Comparison of ENCODE assay signal across 8 cellular contexts in genomic region chr6:26122793-26123674, GRCh38. TPM values are rescaled to one million over a fixed set of nuclear protein-coding genes. Genes with fewer than 3 reads are reported as not detected.
A peak's percentile ranks its signal among the peaks of the same experiment; 100 is the strongest.
DNase-seq lines count a peak whose midpoint lies in the region; ATAC-seq and TF ChIP-seq lines count a peak whose summit lies in the region.

No MANE protein-coding gene starts in this region.

- H3K4me3 Mint-ChIP-seq in activated naive CD4-positive, alpha-beta T cell treated with anti-CD3 and anti-CD28 coated beads, Interleukin-2, amount 10 ng/mL, durations not matched to agents 7 days and 5 days = peak overlapping the region; percentile 99

- in situ Hi-C loops in SK-MEL-5 (cut with HindIII; ENCODE audit: low pct_unique_long_range_greater_than_20kb, low sequenced_read_pairs) = no loop called here

- no peak overlapping the region for H2BK12ac ChIP-seq in neuronal stem cell (ENCODE audit: low read length)

- H3K23ac ChIP-seq in neuronal stem cell (ENCODE audit: low read depth, low read length, poor library complexity) = peak overlapping the region; percentile 38

- peaks cover 2% of the 10 kb centered on the region for H3K9me3 Mint-ChIP-seq in activated naive CD4-positive, alpha-beta T cell treated with anti-CD3 and anti-CD28 coated beads, Interleukin-2, amount 10 ng/mL, durations not matched to agents 7 days and 5 days

- peak; percentile 46 for TF ChIP-seq EP300 in gastroesophageal sphincter (IDR thresholded peaks at IDR 0.05)

- H4K91ac ChIP-seq in neuronal stem cell (ENCODE audit: low read depth, low read length, poor library complexity) = no peak overlapping the region

- no peak overlapping the region for H3K4ac ChIP-seq in neuronal stem cell (ENCODE audit: low read length)

- H2AFZ ChIP-seq in neuronal stem cell (ENCODE audit: low read length) = peak overlapping the region; percentile 25

- H2AK5ac ChIP-seq in neuronal stem cell (ENCODE audit: low read depth, low read length) = no peak overlapping the region

- H3K27me3 ChIP-seq in gastroesophageal sphincter (no peaks in the 10 kb centered on the region), neuronal stem cell (ENCODE audit: control insufficient read depth in 3 of 3, insufficient read depth in 3 of 3, low read depth in 1 of 3, low read length in 3 of 3) (no peaks in the 10 kb centered on the region), subcutaneous abdominal adipose tissue (ENCODE audit: control insufficient read depth in 5 of 5, insufficient read depth in 4 of 5, low read length in 5 of 5) (no peaks in the 10 kb centered on the region)

- H2BK15ac ChIP-seq in neuronal stem cell (ENCODE audit: low read length) = no peak overlapping the region

- peak overlapping the region; percentile 92 for H2BK5ac ChIP-seq in neuronal stem cell (ENCODE audit: low read length)

- TF ChIP-seq CTCF in HFF-Myc (IDR thresholded peaks at IDR 0.05; ENCODE audit: low read depth, low read length, missing control alignments) (no peak), gastroesophageal sphincter (IDR thresholded peaks at IDR 0.05) (no peak)

- WGBS in gastroesophageal sphincter (ENCODE audit: low coverage in 1 of 2), 2 donors = 2% methylated on average over 19 to 25 of the region's 38 CpGs
- WGBS in neuronal stem cell (ENCODE audit: extremely low coverage in 2 of 2, insufficient read length in 2 of 2, insufficient replicate concordance in 1 of 2), 2 donors = no CpG with 5 or more reads among the region's 38 CpGs

- no peak overlapping the region for H2BK120ac ChIP-seq in neuronal stem cell (ENCODE audit: low read depth, low read length)

- peaks cover 39% of the 10 kb centered on the region for H3K4me1 Mint-ChIP-seq in activated naive CD4-positive, alpha-beta T cell treated with anti-CD3 and anti-CD28 coated beads, Interleukin-2, amount 10 ng/mL, durations not matched to agents 7 days and 5 days

- H3K27ac ChIP-seq in gastroesophageal sphincter (peak overlapping the region; percentile 93 to 99 (median 98)), neuronal stem cell (replicated peaks; ENCODE audit: low read length) (peak overlapping the region; percentile 83), subcutaneous abdominal adipose tissue (ENCODE audit: low read depth, low read length) (peak overlapping the region; percentile 77)

- H3K36me3 Mint-ChIP-seq in activated naive CD4-positive, alpha-beta T cell treated with anti-CD3 and anti-CD28 coated beads, Interleukin-2, amount 10 ng/mL, durations not matched to agents 7 days and 5 days = peaks cover 47% of the 10 kb centered on the region

- H3K36me3 ChIP-seq in gastroesophageal sphincter = peaks cover 0 to 4% of the 10 kb centered on the region in 2 donors
- H3K36me3 ChIP-seq in neuronal stem cell (replicated peaks in 1 of 2; ENCODE audit: control insufficient read depth in 2 of 2, insufficient read depth in 2 of 2, low read length in 2 of 2) = no peaks in the 10 kb centered on the region
- peaks cover 0 to 2% (median under 1%) of the 10 kb centered on the region in 5 donors for H3K36me3 ChIP-seq in subcutaneous abdominal adipose tissue (ENCODE audit: control insufficient read depth in 5 of 5, insufficient read depth in 5 of 5, low read length in 5 of 5)

- peaks cover 0 to 25% (median 11%) of the 10 kb centered on the region in 3 donors for H3K4me1 ChIP-seq in gastroesophageal sphincter
- H3K4me1 ChIP-seq in neuronal stem cell (ENCODE audit: control insufficient read depth in 2 of 2, insufficient read depth in 1 of 2, low read depth in 1 of 2, low read length in 2 of 2) = peaks cover 3 to 8% of the 10 kb centered on the region in 2 donors
- H3K4me1 ChIP-seq in subcutaneous abdominal adipose tissue (ENCODE audit: control insufficient read depth in 5 of 5, insufficient read depth in 5 of 5, low read length in 5 of 5) = peaks cover 0 to 41% (median 24%) of the 10 kb centered on the region in 5 donors

- TF ChIP-seq POLR2A in gastroesophageal sphincter (IDR thresholded peaks at IDR 0.05) = peak; percentile 77 to 82

- H3K9ac ChIP-seq in neuronal stem cell (ENCODE audit: low read depth, low read length, poor library complexity) = peak overlapping the region; percentile 89
- peak overlapping the region; percentile 47 to 97 (median 82) for H3K9ac ChIP-seq in subcutaneous abdominal adipose tissue (ENCODE audit: low read length in 5 of 5)

- H3K4me3 ChIP-seq in HFF-Myc (replicated peaks; ENCODE audit: low read depth, low read length) (peak overlapping the region; percentile 94), gastroesophageal sphincter (peak overlapping the region; percentile 79 to 92), neuronal stem cell (ENCODE audit: low read length in 2 of 2) (peak overlapping the region; percentile 91 to 92), subcutaneous abdominal adipose tissue (ENCODE audit: low read depth in 1 of 5, low read length in 5 of 5) (peak overlapping the region; percentile 91 to 100 (median 99))

- H3K79me1 ChIP-seq in neuronal stem cell (ENCODE audit: low read depth, low read length) = no peaks in the 10 kb centered on the region

- no peaks in the 10 kb centered on the region for H3K9me3 ChIP-seq in gastroesophageal sphincter
- no peaks in the 10 kb centered on the region for H3K9me3 ChIP-seq in neuronal stem cell (replicated peaks in 1 of 2; ENCODE audit: control insufficient read depth in 2 of 2, insufficient read depth in 1 of 2, low read depth in 1 of 2, low read length in 2 of 2)
- no peaks in the 10 kb centered on the region for H3K9me3 ChIP-seq in subcutaneous abdominal adipose tissue (ENCODE audit: control insufficient read depth in 5 of 5, low read length in 5 of 5)

- H3K18ac ChIP-seq in neuronal stem cell (ENCODE audit: low read length) = peak overlapping the region; percentile 92

- peak; percentile 80 for ATAC-seq in gastroesophageal sphincter

- H3K27ac Mint-ChIP-seq in activated naive CD4-positive, alpha-beta T cell treated with anti-CD3 and anti-CD28 coated beads, Interleukin-2, amount 10 ng/mL, durations not matched to agents 7 days and 5 days = peak overlapping the region; percentile 100

- H3K14ac ChIP-seq in neuronal stem cell (ENCODE audit: low read length) = peak overlapping the region; percentile 10

- H4K8ac ChIP-seq in neuronal stem cell (ENCODE audit: low read depth, low read length) = no peak overlapping the region

- peak overlapping the region; percentile 85 for H3K4me2 ChIP-seq in neuronal stem cell (ENCODE audit: insufficient read depth, low read length, poor library complexity, severe bottlenecking)

- CTCF ChIA-PET in activated naive CD4-positive, alpha-beta T cell treated with anti-CD3 and anti-CD28 coated beads, Interleukin-2, amount 10 ng/mL, durations not matched to agents 7 days and 5 days (lab: Charles Lee) = interaction anchor here (0.8 to 1.3 kb wide), 5 partner anchors 16 to 58 kb away, joined by 3 to 5 read pairs (median 3); a partner anchor contains a TSS

- H3K27me3 Mint-ChIP-seq in activated naive CD4-positive, alpha-beta T cell treated with anti-CD3 and anti-CD28 coated beads, Interleukin-2, amount 10 ng/mL, durations not matched to agents 7 days and 5 days = peaks cover 8% of the 10 kb centered on the region

- DNase-seq in GM03348 (ENCODE audit: low spot score) (peak; percentile 90), HFF-Myc (ENCODE audit: extremely low read depth, low read depth) (peak; percentile 99), NAMALWA (ENCODE audit: low spot score) (peak; percentile 98), SK-MEL-5 (ENCODE audit: low read depth, low spot score) (peak; percentile 100), neuronal stem cell (ENCODE audit: low spot score) (peak; percentile 88)
- DNase-seq in activated naive CD4-positive, alpha-beta T cell treated with anti-CD3 and anti-CD28 coated beads, Interleukin-2, amount 10 ng/mL, durations not matched to agents 7 days and 5 days = peak; percentile 97

RNA-seq across cellular contexts. Expression of gene HFE, which starts 35.8 kb away (rescaled TPM):
- total RNA-seq in SK-MEL-5 (2014; rRNA removed; shearing (Covaris generic)) = 15.8 and 16.1 TPM in 2 replicates
- 16.0 and 25.4 TPM in 2 replicates for polyA plus RNA-seq in SK-MEL-5 (2015; cell fraction: cytosol; rRNA removed)
- polyA plus RNA-seq in SK-MEL-5 (2015; cell fraction: nucleus; rRNA removed) = 22.9 and 27.6 TPM in 2 replicates
- total RNA-seq in gastroesophageal sphincter = 10 to 100 TPM in 1 of 4 donors, 1 to 10 TPM in 3; 3.7 to 11.4 (median 8.3) TPM
- polyA plus RNA-seq in neuronal stem cell (2013, experiment 1 of 2) = 0.54 TPM
- polyA plus RNA-seq in neuronal stem cell (2013, experiment 2 of 2) = 0.35 TPM

Comparison
In these comparisons a context has a peak if more than half of its experiments do, and no peak if none do; other contexts are left out.
1. Peak in every context shown above with its lines: DNase-seq, ATAC-seq, H3K4me3 ChIP-seq and H3K27ac ChIP-seq.